ENCODE assay signal across 31 cellular contexts in the genomic region with DNA sequence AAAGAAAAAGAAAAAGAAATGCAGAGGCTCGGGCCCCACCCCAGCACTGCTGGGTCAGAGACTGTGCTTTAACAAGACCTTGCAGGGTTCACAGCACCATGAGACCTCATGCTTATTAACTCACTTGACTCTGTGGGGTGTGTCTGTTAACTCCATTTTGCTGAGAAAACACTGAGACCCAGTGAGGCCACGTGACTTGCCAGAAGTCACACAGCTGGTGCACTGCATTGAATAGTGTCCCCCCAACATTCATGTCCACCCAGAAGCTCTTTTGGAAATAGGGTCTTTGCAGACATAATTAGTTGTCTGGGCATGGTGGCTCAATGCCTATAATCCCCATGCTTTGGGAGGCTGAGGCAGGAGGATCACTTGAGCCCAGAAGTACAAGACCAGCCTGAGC. TPM values are rescaled to one million over a fixed set of nuclear protein-coding genes. Genes with fewer than 3 reads are reported as not detected.
"Had no signal": no experiment of that assay in that cellular context is flagged by ENCODE, and none has a peak within 500 bp of the region (broad histone marks: within the 10 kb centered on the region; RNA-seq: fewer than 3 reads in every experiment).

No MANE protein-coding gene starts in this region.

- H3K9ac ChIP-seq: KMS-11 had no signal

- H3K9me3 ChIP-seq: ascending aorta had no signal

- H3K4me1 Mint-ChIP-seq: activated naive CD4-positive, alpha-beta T cell treated with anti-CD3 and anti-CD28 coated beads, Interleukin-2, amount 50 U/mL, for 24 hours; T-cell; T-helper 17 cell had no signal

- H3K36me3 ChIP-seq: ascending aorta, cardiac muscle cell had no signal

- H3K27me3 Mint-ChIP-seq: activated naive CD4-positive, alpha-beta T cell treated with anti-CD3 and anti-CD28 coated beads, Interleukin-2, amount 50 U/mL, for 24 hours; activated naive CD8-positive, alpha-beta T cell treated with anti-CD3 and anti-CD28 coated beads, Interleukin-2, amount 10 ng/mL, durations not matched to agents 7 days and 5 days; activated T-cell treated with anti-CD3 and anti-CD28 coated beads, Interleukin-2, amount 50 U/mL, for 24 hours; T-helper 17 cell had no signal

- H3K4me3 Mint-ChIP-seq: activated CD8-positive, alpha-beta T cell treated with anti-CD3 and anti-CD28 coated beads, Interleukin-2, amount 10 ng/mL, durations not matched to agents 7 days and 5 days; activated naive CD4-positive, alpha-beta T cell treated with anti-CD3 and anti-CD28 coated beads, Interleukin-2, amount 50 U/mL, for 24 hours; activated naive CD8-positive, alpha-beta T cell treated with anti-CD3 and anti-CD28 coated beads, Interleukin-2, amount 10 ng/mL, durations not matched to agents 7 days and 5 days; activated T-cell treated with anti-CD3 and anti-CD28 coated beads, Interleukin-2, amount 50 U/mL, for 24 hours; T-cell; T-helper 17 cell had no signal

- H3K4me3 ChIP-seq: ascending aorta, cardiac muscle cell had no signal

- H3K36me3 Mint-ChIP-seq: activated naive CD4-positive, alpha-beta T cell treated with anti-CD3 and anti-CD28 coated beads, Interleukin-2, amount 50 U/mL, for 24 hours; activated naive CD8-positive, alpha-beta T cell treated with anti-CD3 and anti-CD28 coated beads, Interleukin-2, amount 10 ng/mL, durations not matched to agents 7 days and 5 days; T-cell had no signal

- H3K27ac Mint-ChIP-seq: activated CD8-positive, alpha-beta T cell treated with anti-CD3 and anti-CD28 coated beads, Interleukin-2, amount 10 ng/mL, durations not matched to agents 7 days and 5 days; activated naive CD4-positive, alpha-beta T cell treated with anti-CD3 and anti-CD28 coated beads, Interleukin-2, amount 50 U/mL, for 24 hours; activated naive CD8-positive, alpha-beta T cell treated with anti-CD3 and anti-CD28 coated beads, Interleukin-2, amount 10 ng/mL, durations not matched to agents 7 days and 5 days; activated T-cell treated with anti-CD3 and anti-CD28 coated beads, Interleukin-2, amount 50 U/mL, for 24 hours; activated T-helper 2 cell treated with anti-CD3 and anti-CD28 coated beads, Interferon-gamma antibody, Interleukin-2, Interleukin-4, amounts not matched to agents 10 μg/mL and 5 μg/mL and 100 μg/mL, durations not matched to agents 14 hours and 24 hours and 36 hours; T-cell; T-helper 17 cell had no signal

- H3K4me1 ChIP-seq: ascending aorta had no signal

- DNase-seq: activated CD4-positive, alpha-beta T cell treated with anti-CD3 and anti-CD28 coated beads for 1 hour; activated CD4-positive, alpha-beta T cell treated with anti-CD3 and anti-CD28 coated beads for 48 hours; activated CD4-positive, alpha-beta T cell treated with anti-CD3 and anti-CD28 coated beads, Interleukin-2, amount 50 U/mL, for 48 hours; activated CD4-positive, CD25-positive, alpha-beta regulatory T cell; activated CD8-positive, alpha-beta T cell treated with anti-CD3 and anti-CD28 coated beads, Interleukin-2, amount 10 ng/mL, durations not matched to agents 7 days and 5 days; activated gamma-delta T cell; activated naive CD4-positive, alpha-beta T cell treated with Interleukin-2 at 50 U/mL for 16 hours; activated naive CD8-positive, alpha-beta T cell treated with anti-CD3 and anti-CD28 coated beads, Interleukin-2, amount 10 ng/mL, durations not matched to agents 7 days and 5 days; activated T-cell treated with anti-CD3 and anti-CD28 coated beads, Interleukin-2, amount 50 U/mL, for 24 hours; amygdala; cerebellar nuclear complex; MM.1S; MV-4-11; NCI-H1092; NCI-H1436 treated with DMSO at 0.1 percent for 48 hours; NCI-H1694 treated with DMSO at 0.1 percent for 48 hours; NCI-H2029; NCI-H345; NCI-H524 treated with DMSO at 0.1 percent for 48 hours; SIG-M5; T-cell; T-helper 17 cell had no signal

- ATAC-seq: activated CD8-positive, alpha-beta T cell treated with anti-CD3 and anti-CD28 coated beads, Interleukin-2, amount 10 ng/mL, durations not matched to agents 7 days and 5 days; Panc1; SK-N-SH treated with all-trans-retinoic acid at 6 μM for 48 hours; T-cell; T-helper 17 cell had no signal

- H3K27ac ChIP-seq: ascending aorta, cardiac muscle cell, KMS-11, VCaP had no signal

- H3K4me2 ChIP-seq: KMS-11 had no signal

- H3K9me3 Mint-ChIP-seq: activated naive CD4-positive, alpha-beta T cell treated with anti-CD3 and anti-CD28 coated beads, Interleukin-2, amount 50 U/mL, for 24 hours; activated naive CD8-positive, alpha-beta T cell treated with anti-CD3 and anti-CD28 coated beads, Interleukin-2, amount 10 ng/mL, durations not matched to agents 7 days and 5 days; activated T-cell treated with anti-CD3 and anti-CD28 coated beads, Interleukin-2, amount 50 U/mL, for 24 hours; activated T-helper 2 cell treated with anti-CD3 and anti-CD28 coated beads, Interferon-gamma antibody, Interleukin-2, Interleukin-4, amounts not matched to agents 10 μg/mL and 5 μg/mL and 100 μg/mL, durations not matched to agents 14 hours and 24 hours and 36 hours; T-cell had no signal

- H3K27me3 ChIP-seq: ascending aorta had no signal

RNA-seq across cellular contexts. Expression of a gene that starts 39.7 kb away (rescaled TPM):
- total RNA-seq: RPMI7951 had no signal
